In the genomic region with DNA sequence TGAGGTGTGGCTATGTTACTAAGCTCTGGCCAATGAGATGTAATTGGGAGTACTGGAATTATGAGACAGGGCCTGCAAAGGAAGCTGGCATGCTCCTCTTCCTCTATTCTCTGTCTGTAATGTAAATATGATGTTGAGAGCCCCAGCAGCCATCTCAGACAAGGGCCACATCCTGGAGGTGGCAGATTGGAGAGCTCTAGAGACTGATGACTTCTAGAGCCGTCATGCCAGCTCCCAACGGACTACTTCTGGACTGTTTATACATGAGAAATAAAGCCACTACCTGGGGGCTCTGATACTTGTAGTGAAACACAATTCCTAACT, we compare ENCODE assay signal across 19 cellular contexts. TPM values are rescaled to one million over a fixed set of nuclear protein-coding genes. Genes with fewer than 3 reads are reported as not detected.
DNase-seq lines count a peak whose midpoint lies in the region; ATAC-seq, FAIRE-seq and TF ChIP-seq lines count a peak whose summit lies in the region.
"Had no signal": no experiment of that assay in that cellular context is flagged by ENCODE, and none has a peak within 500 bp of the region (broad histone marks: within the 10 kb centered on the region; RNA-seq: fewer than 3 reads in every experiment).

No MANE protein-coding gene starts in this region.

- H3K27me3 Mint-ChIP-seq in activated T-cell treated with anti-CD3 and anti-CD28 coated beads, Interleukin-2, amount 50 U/mL, for 24 hours = no peaks in the 10 kb centered on the region
- H3K27me3 Mint-ChIP-seq: activated B cell treated with CpG ODN at 0.5 μM for 24 hours had no signal

- ATAC-seq in IMR-90 (ENCODE audit: low read depth) = no peak
- ATAC-seq in Panc1 = no peak
- no peak for ATAC-seq in GM18511 (IDR thresholded peaks at IDR 0.05; ENCODE audit: unreplicated experiment)
- no peak for ATAC-seq in HG02938 (IDR thresholded peaks at IDR 0.05; ENCODE audit: unreplicated experiment)
- ATAC-seq: mucosa of descending colon, T-helper 17 cell had no signal

- peaks cover 11 to 31% of the 10 kb centered on the region in 2 experiments for H3K79me1 ChIP-seq in IMR-90 (ENCODE audit: low read depth in 1 of 2, low read length in 2 of 2)

- H3K4me2 ChIP-seq in IMR-90 (ENCODE audit: low read depth, low read length) (no peak overlapping the region), endothelial cell of umbilical vein (ENCODE audit: insufficient read depth, low read length) (peak overlapping the region; percentile 41)

- H3K4me1 ChIP-seq in IMR-90 (ENCODE audit: control insufficient read depth, insufficient read depth, low read length) (peaks cover 21% of the 10 kb centered on the region), Panc1 (ENCODE audit: control insufficient read depth, insufficient read depth, low read length) (peaks cover 61% of the 10 kb centered on the region), endothelial cell of umbilical vein (ENCODE audit: control insufficient read depth, extremely low read depth, insufficient read depth, low read length) (peaks cover 65% of the 10 kb centered on the region), spleen (peaks cover 2 to 43% (median 12%) of the 10 kb centered on the region in 6 donors)

- H3K9ac ChIP-seq in IMR-90 (ENCODE audit: low read depth, low read length) = no peak overlapping the region
- H3K9ac ChIP-seq in endothelial cell of umbilical vein (replicated peaks; ENCODE audit: extremely low read depth, insufficient read depth, low read length) = peak overlapping the region; percentile 82

- FAIRE-seq in endothelial cell of umbilical vein (lab: Jason Lieb, UNC) = no peak

- H2AK5ac ChIP-seq in IMR-90 (ENCODE audit: low read depth, low read length) = no peak overlapping the region

- no peak for TF ChIP-seq RAD21 in IMR-90 (IDR thresholded peaks at IDR 0.05; ENCODE audit: low read length)

- H2AK9ac ChIP-seq in IMR-90 (replicated peaks; ENCODE audit: low read depth, low read length, poor library complexity) = no peak overlapping the region

- H3K9me3 Mint-ChIP-seq in activated T-cell treated with anti-CD3 and anti-CD28 coated beads, Interleukin-2, amount 50 U/mL, for 24 hours = no peaks in the 10 kb centered on the region
- H3K9me3 Mint-ChIP-seq: activated B cell treated with CpG ODN at 0.5 μM for 24 hours had no signal

- no peak overlapping the region for H2BK20ac ChIP-seq in IMR-90 (ENCODE audit: low read depth, low read length)

- no peak overlapping the region for H3K4me3 ChIP-seq in IMR-90 (ENCODE audit: insufficient read depth, low read depth, low read length)
- H3K4me3 ChIP-seq in Panc1 (ENCODE audit: low read depth in 2 of 2, low read length in 2 of 2) = no peak overlapping the region
- no peak overlapping the region for H3K4me3 ChIP-seq in endothelial cell of umbilical vein (replicated peaks in 1 of 3; ENCODE audit: insufficient read depth in 1 of 3, low read depth in 1 of 3, low read length in 3 of 3)
- no peak overlapping the region for H3K4me3 ChIP-seq in spleen
- H3K4me3 ChIP-seq: cardiac muscle cell, mucosa of descending colon had no signal

- no peaks in the 10 kb centered on the region for H4K20me1 ChIP-seq in IMR-90 (ENCODE audit: insufficient read depth, low read length)
- H4K20me1 ChIP-seq in endothelial cell of umbilical vein (replicated peaks; ENCODE audit: control insufficient read depth, extremely low read depth, insufficient read depth, low read length) = no peaks in the 10 kb centered on the region

- H3K4me1 Mint-ChIP-seq in activated T-cell treated with anti-CD3 and anti-CD28 coated beads, Interleukin-2, amount 50 U/mL, for 24 hours (ENCODE audit: low read depth) = no peaks in the 10 kb centered on the region
- H3K4me1 Mint-ChIP-seq: activated B cell treated with CpG ODN at 0.5 μM for 24 hours had no signal

- H3K56ac ChIP-seq in IMR-90 (ENCODE audit: extremely low read depth, insufficient read depth, low read length) = no peak overlapping the region

- no peak for TF ChIP-seq POLR2A in IMR-90 (IDR thresholded peaks at IDR 0.05; ENCODE audit: low read depth, low read length)
- TF ChIP-seq POLR2A in endothelial cell of umbilical vein (IDR thresholded peaks at IDR 0.05; ENCODE audit: low read depth, low read length) = peak; percentile 21
- no peak for TF ChIP-seq POLR2A in spleen (IDR thresholded peaks at IDR 0.05)

- H2BK5ac ChIP-seq in IMR-90 (ENCODE audit: low read depth, low read length, poor library complexity, severe bottlenecking) = no peak overlapping the region

- dilution Hi-C loops in IMR-90 (cut with HindIII; ENCODE audit: low sequenced_read_pairs, unreplicated experiment) = no loop called here
- dilution Hi-C loops in endothelial cell of umbilical vein (cut with MboI; ENCODE audit: extremely low pct_ligation_motif_present, low sequenced_read_pairs) = no loop called here

- H4K8ac ChIP-seq in IMR-90 (ENCODE audit: low read depth in 2 of 2, low read length in 2 of 2) = no peak overlapping the region

- H2AFZ ChIP-seq in IMR-90 (replicated peaks; ENCODE audit: low read length, poor library complexity) = no peak overlapping the region
- H2AFZ ChIP-seq in endothelial cell of umbilical vein (ENCODE audit: low read depth, low read length) = no peak overlapping the region

- BruUV-seq in IMR-90 (replicated peaks; lab: Mats Ljungman, UMichigan) (no TSS peak), Panc1 (replicated peaks; lab: Mats Ljungman, UMichigan) (no TSS peak), endothelial cell of umbilical vein (replicated peaks; lab: Mats Ljungman, UMichigan) (no TSS peak)

- peak overlapping the region; percentile 26; the same call in 1 of the 2 replicates for H2BK120ac ChIP-seq in IMR-90 (ENCODE audit: low read depth, low read length)

- peaks cover 28% of the 10 kb centered on the region for H3K79me2 ChIP-seq in endothelial cell of umbilical vein (ENCODE audit: control insufficient read depth, insufficient read depth, low read length)

- H3K9me1 ChIP-seq in IMR-90 (ENCODE audit: insufficient read depth, low read length) (peaks cover 24% of the 10 kb centered on the region; the same call in 1 of the 2 replicates), endothelial cell of umbilical vein (replicated peaks; ENCODE audit: control insufficient read depth, extremely low read depth, insufficient read depth, low read length) (no peaks in the 10 kb centered on the region)

- H3K9me3 ChIP-seq in IMR-90 (ENCODE audit: control insufficient read depth, insufficient read depth, low read length) (no peaks in the 10 kb centered on the region), Panc1 (ENCODE audit: control insufficient read depth, insufficient read depth, low read depth, low read length) (no peaks in the 10 kb centered on the region), endothelial cell of umbilical vein (replicated peaks; ENCODE audit: control insufficient read depth, insufficient read depth, low read length) (no peaks in the 10 kb centered on the region), spleen (no peaks in the 10 kb centered on the region)
- H3K9me3 ChIP-seq: mucosa of descending colon had no signal

- no peak overlapping the region for H3K18ac ChIP-seq in IMR-90 (ENCODE audit: low read depth, low read length)

- H3K36me3 Mint-ChIP-seq in activated T-cell treated with anti-CD3 and anti-CD28 coated beads, Interleukin-2, amount 50 U/mL, for 24 hours (ENCODE audit: low read depth) = no peaks in the 10 kb centered on the region

- no peak overlapping the region for H3K23ac ChIP-seq in IMR-90 (ENCODE audit: low read depth, low read length)

- H3K4ac ChIP-seq in IMR-90 (ENCODE audit: low read depth, low read length) = no peak overlapping the region

- no peak overlapping the region for H4K5ac ChIP-seq in IMR-90 (ENCODE audit: low read depth, low read length)

- no peak overlapping the region for H3K27ac Mint-ChIP-seq in activated T-cell treated with anti-CD3 and anti-CD28 coated beads, Interleukin-2, amount 50 U/mL, for 24 hours
- H3K27ac Mint-ChIP-seq: activated B cell treated with CpG ODN at 0.5 μM for 24 hours, T-helper 17 cell had no signal

- in situ Hi-C loops in IMR-90 (cut with MboI; ENCODE audit: low sequenced_read_pairs) = no loop called here
- in situ Hi-C loops in Panc1 (cut with HindIII; ENCODE audit: low pct_unique_long_range_greater_than_20kb, low sequenced_read_pairs) = no loop called here

- H3K27ac ChIP-seq in IMR-90 (ENCODE audit: insufficient read depth, low read length) = no peak overlapping the region
- peak overlapping the region; percentile 78 for H3K27ac ChIP-seq in Panc1 (ENCODE audit: low read length)
- H3K27ac ChIP-seq in endothelial cell of umbilical vein (ENCODE audit: insufficient read depth, low read depth, low read length) = peak overlapping the region; percentile 99
- H3K27ac ChIP-seq in spleen = peak overlapping the region in 6 of 8 donors; percentile 35 to 79 (median 73)
- H3K27ac ChIP-seq: cardiac muscle cell had no signal

- H3K14ac ChIP-seq in IMR-90 (replicated peaks; ENCODE audit: low read depth, low read length) = no peak overlapping the region

- H4K91ac ChIP-seq in IMR-90 (ENCODE audit: insufficient read depth, low read depth, low read length) = no peak overlapping the region

- H3K27me3 ChIP-seq in IMR-90 (ENCODE audit: control insufficient read depth, insufficient read depth, low read length) = no peaks in the 10 kb centered on the region
- H3K27me3 ChIP-seq in Panc1 (ENCODE audit: control insufficient read depth, insufficient read depth, low read length) = no peaks in the 10 kb centered on the region
- H3K27me3 ChIP-seq in endothelial cell of umbilical vein (ENCODE audit: control insufficient read depth in 2 of 2, insufficient read depth in 2 of 2, low read length in 2 of 2) = no peaks in the 10 kb centered on the region
- no peaks in the 10 kb centered on the region for H3K27me3 ChIP-seq in spleen (replicated peaks in 1 of 7)
- H3K27me3 ChIP-seq: cardiac muscle cell had no signal

- H2BK15ac ChIP-seq in IMR-90 (ENCODE audit: low read depth, low read length) = no peak overlapping the region

- WGBS in IMR-90 (ENCODE audit: extremely low coverage in 2 of 2, insufficient read length in 1 of 2), 2 experiments = no CpG with 5 or more reads among the region's 2 CpGs
- 70 to 92% (median 78%) methylated on average over 2 of the region's 2 CpGs for WGBS in spleen, 5 donors

- POLR2A ChIA-PET in IMR-90 (lab: Charles Lee; ENCODE audit: unreplicated experiment) = no interaction called here
- POLR2A ChIA-PET in Panc1 (lab: Charles Lee) = interaction anchor here (0.5 to 1.2 kb wide), 2 partner anchors 19 to 143 kb away, joined by 4 to 6 read pairs; partner anchors contain the start of gene PLD1
- POLR2A ChIA-PET in endothelial cell of umbilical vein (lab: Charles Lee) = interaction anchor here (1.4 to 1.6 kb wide), 2 partner anchors 19 kb away, joined by 6 to 8 read pairs; partner anchors contain the start of gene PLD1

- H3K36me3 ChIP-seq in IMR-90 (ENCODE audit: control insufficient read depth, insufficient read depth, low read length) (no peaks in the 10 kb centered on the region), Panc1 (ENCODE audit: control insufficient read depth, insufficient read depth, low read length) (no peaks in the 10 kb centered on the region), endothelial cell of umbilical vein (ENCODE audit: control insufficient read depth in 2 of 2, extremely low read depth in 1 of 2, insufficient read depth in 2 of 2, low read length in 2 of 2) (no peaks in the 10 kb centered on the region), spleen (peaks cover 0 to 6% (median 0%) of the 10 kb centered on the region in 6 donors)
- H3K36me3 ChIP-seq: cardiac muscle cell had no signal

- intact Hi-C loops in IMR-90 (cut with micrococcal nuclease) (no loop called here), Panc1 (cut with micrococcal nuclease; ENCODE audit: unreplicated experiment) (no loop called here), endothelial cell of umbilical vein (cut with micrococcal nuclease) (loop anchor here (2.0 kb wide), 2 partner anchors 164 to 250 kb away; no protein-coding TSS in a partner anchor), spleen (cut with DNase I; ENCODE audit: low total_unique reads) (no loop called here)

- TF ChIP-seq CTCF in IMR-90 (conservative IDR thresholded peaks at IDR 0.05; ENCODE audit: low read depth, low read length) (no peak), Panc1 (IDR thresholded peaks at IDR 0.05) (no peak), endothelial cell of umbilical vein (IDR thresholded peaks at IDR 0.05; ENCODE audit: extremely low read depth in 1 of 2, insufficient read depth in 1 of 2, low read depth in 1 of 2, low read length in 2 of 2) (no peak), spleen (IDR thresholded peaks at IDR 0.05 in 8 of 11, conservative IDR thresholded peaks at IDR 0.05 in 3 of 11) (no peak)

- CTCF ChIA-PET in IMR-90 (lab: Yijun Ruan, JAX) = interaction anchor here (1.1 kb wide), 1 partner anchor 186 kb away, joined by 3 read pairs; no protein-coding TSS in a partner anchor
- CTCF ChIA-PET in Panc1 (lab: Charles Lee) = interaction anchor here (0.5 to 1.4 kb wide), 2 partner anchors 39 to 76 kb away, joined by 3 to 6 read pairs; no protein-coding TSS in a partner anchor
- CTCF ChIA-PET in endothelial cell of umbilical vein (lab: Charles Lee) = interaction anchor here (0.8 to 3.6 kb wide), 11 partner anchors 11 to 484 kb away, joined by 3 to 23 read pairs (median 5); partner anchors contain the start of gene PLD1

- no peak for DNase-seq in IMR-90
- DNase-seq in Panc1 (ENCODE audit: low read depth, low spot score) = no peak
- DNase-seq in endothelial cell of umbilical vein (ENCODE audit: low read depth, low spot score) = peak; percentile 46
- no peak for DNase-seq in spleen
- no peak for DNase-seq in activated T-cell treated with anti-CD3 and anti-CD28 coated beads, Interleukin-2, amount 50 U/mL, for 24 hours
- DNase-seq in activated CD8-positive, alpha-beta memory T cell treated with anti-CD3 and anti-CD28 coated beads for 24 hours = no peak
- DNase-seq: activated B cell treated with CpG ODN at 0.5 μM for 24 hours; effector CD8-positive, alpha-beta T cell; GOT3; mucosa of descending colon; NCI-H2171 treated with DMSO at 0.1 percent for 48 hours; nucleus accumbens; right cardiac atrium; Right ventricle myocardium superior; T-helper 17 cell had no signal

- H3K4me3 Mint-ChIP-seq in activated T-cell treated with anti-CD3 and anti-CD28 coated beads, Interleukin-2, amount 50 U/mL, for 24 hours = no peak overlapping the region
- H3K4me3 Mint-ChIP-seq: activated B cell treated with CpG ODN at 0.5 μM for 24 hours, T-helper 17 cell had no signal

RNA-seq across cellular contexts. Expression of gene PLD1, which starts 19.7 kb away (rescaled TPM):
- total RNA-seq in IMR-90 (2012; rRNA removed) = 9.2 and 9.7 TPM in 2 replicates
- 2.6 and 3.3 TPM in 2 replicates for polyA plus RNA-seq in IMR-90 (2012; rRNA removed)
- 1.3 and 1.5 TPM in 2 replicates for polyA plus RNA-seq in IMR-90 (2012; cell fraction: cytosol; rRNA removed)
- polyA plus RNA-seq in IMR-90 (2012; cell fraction: nucleus; rRNA removed; ENCODE audit: low replicate concordance) = 2.7 and 23.1 TPM in 2 replicates
- total RNA-seq in Panc1 (2021; ENCODE audit: unreplicated experiment) = 20.6 TPM
- polyA plus RNA-seq in Panc1 (2012; ENCODE audit: insufficient read length) = 6.7 TPM
- total RNA-seq in endothelial cell of umbilical vein = 75.6 and 108 TPM in 2 replicates
- 35.7 and 42.0 TPM in 2 replicates for polyA plus RNA-seq in endothelial cell of umbilical vein
- polyA plus RNA-seq in endothelial cell of umbilical vein (2011; cell fraction: cytosol; rRNA removed) = 33.4 and 33.6 TPM in 2 replicates
- 169 and 198 TPM in 2 replicates for polyA plus RNA-seq in endothelial cell of umbilical vein (2011; cell fraction: nucleus; rRNA removed)
- 32.5 and 45.4 TPM in 2 replicates for polyA plus RNA-seq in endothelial cell of umbilical vein (2012)
- 168 and 217 TPM in 2 replicates for polyA minus RNA-seq in endothelial cell of umbilical vein
- 10.1 TPM for polyA minus RNA-seq in endothelial cell of umbilical vein (2011; cell fraction: cytosol; rRNA and poly(A)+ RNA removed)
- 352 and 548 TPM in 2 replicates for polyA minus RNA-seq in endothelial cell of umbilical vein (2011; cell fraction: nucleus; rRNA and poly(A)+ RNA removed)
- 10 to 100 TPM; 40.2 to 75.2 (median 68.9) TPM for total RNA-seq in spleen
- polyA plus RNA-seq in spleen = 10 to 100 TPM in 1 of 3 donors, 1 to 10 TPM in 2; 3.0 to 12.6 (median 3.5) TPM
- total RNA-seq: activated B cell treated with CpG ODN at 0.5 μM for 24 hours had no signal

RNA-seq across cellular contexts. Expression of gene TMEM212, which starts 52.6 kb away (rescaled TPM):
- not detected in 2 replicates for total RNA-seq in IMR-90 (2012; rRNA removed)
- not detected in 2 replicates for polyA plus RNA-seq in IMR-90 (2012; rRNA removed)
- polyA plus RNA-seq in IMR-90 (2012; cell fraction: cytosol; rRNA removed) = not detected in 2 replicates
- not detected in 2 replicates for polyA plus RNA-seq in IMR-90 (2012; cell fraction: nucleus; rRNA removed; ENCODE audit: low replicate concordance)
- not detected for total RNA-seq in Panc1 (2021; ENCODE audit: unreplicated experiment)
- not detected for polyA plus RNA-seq in Panc1 (2012; ENCODE audit: insufficient read length)
- total RNA-seq in endothelial cell of umbilical vein = not detected in 2 replicates
- polyA plus RNA-seq in endothelial cell of umbilical vein = 0.14 TPM in 1 of 2 replicates, not detected in the other
- not detected in 2 replicates for polyA plus RNA-seq in endothelial cell of umbilical vein (2011; cell fraction: cytosol; rRNA removed)
- polyA plus RNA-seq in endothelial cell of umbilical vein (2011; cell fraction: nucleus; rRNA removed) = 0.11 TPM in 1 of 2 replicates, not detected in the other
- polyA plus RNA-seq in endothelial cell of umbilical vein (2012) = not detected in 2 replicates
- polyA minus RNA-seq in endothelial cell of umbilical vein = not detected in 2 replicates
- not detected for polyA minus RNA-seq in endothelial cell of umbilical vein (2011; cell fraction: cytosol; rRNA and poly(A)+ RNA removed)
- 0.91 and 1.3 TPM in 2 replicates for polyA minus RNA-seq in endothelial cell of umbilical vein (2011; cell fraction: nucleus; rRNA and poly(A)+ RNA removed)
- total RNA-seq in spleen = not detected
- not detected for polyA plus RNA-seq in spleen
- total RNA-seq: activated B cell treated with CpG ODN at 0.5 μM for 24 hours; activated CD8-positive, alpha-beta memory T cell treated with anti-CD3 and anti-CD28 coated beads for 36 hours; cardiac muscle cell; mucosa of descending colon; right cardiac atrium; Right ventricle myocardium superior; T-helper 17 cell had no signal
- polyA plus RNA-seq: cardiac muscle cell, right cardiac atrium had no signal
